ENCODE assay signal across 22 cellular contexts in genomic region chr10:87896216-87896615, GRCh38.
"Had no signal": no experiment of that assay in that cellular context is flagged by ENCODE, and none has a peak within 500 bp of the region (broad histone marks: within the 10 kb centered on the region; RNA-seq: fewer than 3 reads in every experiment).

No MANE protein-coding gene starts in this region.

- ATAC-seq: activated T-cell treated with anti-CD3 and anti-CD28 coated beads, Interleukin-2, amount 50 U/mL, for 72 hours; effector memory CD8-positive, alpha-beta T cell; left lobe of liver; T-helper 17 cell had no signal

- H3K4me1 ChIP-seq: parathyroid adenoma had no signal

- H3K9ac ChIP-seq: parathyroid adenoma had no signal

- H3K4me3 ChIP-seq: adrenal gland, sigmoid colon, stomach had no signal

- H3K27me3 Mint-ChIP-seq: effector memory CD8-positive, alpha-beta T cell; T-helper 17 cell; type B pancreatic cell had no signal

- DNase-seq: activated CD4-positive, alpha-beta T cell treated with anti-CD3 and anti-CD28 coated beads for 1 hour; activated CD8-positive, alpha-beta memory T cell treated with anti-CD3 and anti-CD28 coated beads for 24 hours; activated CD8-positive, alpha-beta memory T cell treated with anti-CD3 and anti-CD28 coated beads, Interleukin-2, amount 50 U/mL, for 48 hours; activated effector memory CD4-positive, alpha-beta T cell treated with anti-CD3 and anti-CD28 coated beads, Interleukin-2, amount 50 U/mL, for 16 hours; activated naive CD4-positive, alpha-beta T cell treated with anti-CD3 and anti-CD28 coated beads, Interleukin-2, amount 50 U/mL, for 16 hours; activated T-cell treated with anti-CD3 and anti-CD28 coated beads, Interleukin-2, amount 50 U/mL, for 72 hours; adrenal gland; effector memory CD8-positive, alpha-beta T cell; foreskin fibroblast; hypothalamus; mammary epithelial cell; midbrain; sigmoid colon; stimulated activated CD4-positive, alpha-beta T cell treated with anti-CD3 and anti-CD28 coated beads, Interleukin-4, amount 100 ng/mL, for 24 hours; stomach; T-helper 17 cell; WERI-Rb-1 had no signal

- H3K27me3 ChIP-seq: adrenal gland, sigmoid colon, stomach had no signal

- H3K9me3 ChIP-seq: adrenal gland, sigmoid colon, stomach had no signal

- H3K27ac ChIP-seq: parathyroid adenoma, sigmoid colon, WERI-Rb-1 had no signal

- H3K4me3 Mint-ChIP-seq: activated T-cell treated with anti-CD3 and anti-CD28 coated beads, Interleukin-2, amount 50 U/mL, for 72 hours; effector memory CD8-positive, alpha-beta T cell; stimulated activated effector memory CD8-positive, alpha-beta T cell treated with anti-CD3 and anti-CD28 coated beads, Interleukin-12 subunit alpha, Interleukin-12 subunit beta, amount 100 ng/mL, for 72 hours; T-helper 17 cell; type B pancreatic cell had no signal

- H3K36me3 ChIP-seq: adrenal gland had no signal

- H3K27ac Mint-ChIP-seq: type B pancreatic cell had no signal

- FAIRE-seq: keratinocyte had no signal

- H3K9me3 Mint-ChIP-seq: effector memory CD8-positive, alpha-beta T cell; type B pancreatic cell had no signal

- H2AFZ ChIP-seq: parathyroid adenoma had no signal
